9 cellular contexts compared by ENCODE assay signal in genomic region chr6:53325785-53326184, GRCh38. TPM values are rescaled to one million over a fixed set of nuclear protein-coding genes. Genes with fewer than 3 reads are reported as not detected.
DNase-seq lines count a peak whose midpoint lies in the region; TF ChIP-seq lines count a peak whose summit lies in the region.
"Had no signal": no experiment of that assay in that cellular context is flagged by ENCODE, and none has a peak within 500 bp of the region (broad histone marks: within the 10 kb centered on the region; RNA-seq: fewer than 3 reads in every experiment).

No MANE protein-coding gene starts in this region.

- no peak overlapping the region for H4K91ac ChIP-seq in trophoblast cell (ENCODE audit: low read depth, low read length)

- H3K23ac ChIP-seq in trophoblast cell (ENCODE audit: low read length), result no peak overlapping the region

- peaks cover 9% of the 10 kb centered on the region for H3K79me1 ChIP-seq in trophoblast cell (ENCODE audit: low read length)

- no peak overlapping the region for H2BK120ac ChIP-seq in trophoblast cell (ENCODE audit: insufficient read depth, low read length, poor library complexity)

- H3K18ac ChIP-seq in trophoblast cell (ENCODE audit: low read length), result no peak overlapping the region

- no peaks in the 10 kb centered on the region for H3K9me3 ChIP-seq in MG63
- H3K9me3 ChIP-seq in trophoblast cell (ENCODE audit: insufficient read depth, low read depth, low read length), result no peaks in the 10 kb centered on the region

- peak overlapping the region; percentile 58 for H4K8ac ChIP-seq in trophoblast cell (ENCODE audit: low read depth, low read length)

- TF ChIP-seq CTCF in C4-2B (conservative IDR thresholded peaks at IDR 0.05), result no peak

- DNase-seq in MG63, result peak; percentile 26
- no peak for DNase-seq in epithelial cell of prostate (ENCODE audit: low read depth, low spot score)
- peak in 1 of 2 donors; percentile 49 for DNase-seq in trophoblast cell
- no peak for DNase-seq in activated CD4-positive, alpha-beta T cell treated with anti-CD3 and anti-CD28 coated beads, Interleukin-2, amount 50 U/mL, for 4 hours
- no peak for DNase-seq in activated CD4-positive, alpha-beta T cell treated with anti-CD3 and anti-CD28 coated beads for 4 hours
- no peak for DNase-seq in NCI-H128 (lab: John Stamatoyannopoulos, UW; ENCODE audit: unreplicated experiment)
- DNase-seq in stimulated activated CD4-positive, alpha-beta T cell treated with anti-CD3 and anti-CD28 coated beads, Interleukin-4, amount 100 ng/mL, for 24 hours, result no peak
- DNase-seq: stimulated activated naive CD4-positive, alpha-beta T cell treated with Interleukin-2 at 50 U/mL for 16 hours had no signal

- no CpG with 5 or more reads among the region's 6 CpGs for WGBS in trophoblast cell (ENCODE audit: extremely low coverage, insufficient coverage, insufficient read length)

- H2AK5ac ChIP-seq in trophoblast cell (ENCODE audit: low read length), result no peak overlapping the region

- H3K4me3 ChIP-seq in MG63 (no peak overlapping the region), trophoblast cell (ENCODE audit: low read depth, low read length) (no peak overlapping the region)

- peaks cover 3% of the 10 kb centered on the region; the same call in 1 of the 2 replicates for H3K36me3 ChIP-seq in MG63
- H3K36me3 ChIP-seq in trophoblast cell (ENCODE audit: control insufficient read depth in 1 of 2, insufficient read depth in 2 of 2, low read length in 2 of 2), result no peaks in the 10 kb centered on the region

- no peaks in the 10 kb centered on the region for H3K27me3 ChIP-seq in MG63
- H3K27me3 ChIP-seq in trophoblast cell (ENCODE audit: insufficient read depth, low read length), result no peaks in the 10 kb centered on the region

- H2BK5ac ChIP-seq in trophoblast cell (ENCODE audit: low read depth, low read length, poor library complexity), result no peak overlapping the region

- H2BK12ac ChIP-seq in trophoblast cell (ENCODE audit: low read length), result peak overlapping the region; percentile 62

- no peak overlapping the region for H3K14ac ChIP-seq in trophoblast cell (ENCODE audit: low read length)

- peak overlapping the region; percentile 49 for H3K4ac ChIP-seq in trophoblast cell (ENCODE audit: low read depth, low read length)

- H3K79me2 ChIP-seq in trophoblast cell (ENCODE audit: control insufficient read depth, insufficient read depth, low read length, poor library complexity), result peaks cover 2% of the 10 kb centered on the region

- H2AFZ ChIP-seq in trophoblast cell (ENCODE audit: insufficient read depth, low read length, poor library complexity), result no peak overlapping the region

- no peak overlapping the region for H3K9ac ChIP-seq in trophoblast cell (ENCODE audit: low read length)

- H4K12ac ChIP-seq in trophoblast cell (ENCODE audit: low read depth, low read length), result no peak overlapping the region

- H3K4me1 ChIP-seq in trophoblast cell (ENCODE audit: control insufficient read depth in 1 of 2, insufficient read depth in 2 of 2, low read length in 2 of 2), result peaks cover 18 to 19% of the 10 kb centered on the region in 2 experiments

- peak overlapping the region; percentile 51 for H3K4me2 ChIP-seq in trophoblast cell (ENCODE audit: low read length)

- H3K27ac ChIP-seq in C4-2B (peak overlapping the region; percentile 74), epithelial cell of prostate (peak overlapping the region; percentile 76), trophoblast cell (ENCODE audit: low read depth, low read length) (peak overlapping the region; percentile 51)

RNA-seq across cellular contexts. Expression of gene ELOVL5, which starts 23.0 kb away (rescaled TPM):
- total RNA-seq in MG63 (2014; rRNA removed; shearing (Covaris generic); ENCODE audit: low replicate concordance), result 12.4 and 13.7 TPM in 2 replicates
- polyA plus RNA-seq in trophoblast cell (2013), result 73.6 and 77.0 TPM in 2 replicates
